In the genomic region with DNA sequence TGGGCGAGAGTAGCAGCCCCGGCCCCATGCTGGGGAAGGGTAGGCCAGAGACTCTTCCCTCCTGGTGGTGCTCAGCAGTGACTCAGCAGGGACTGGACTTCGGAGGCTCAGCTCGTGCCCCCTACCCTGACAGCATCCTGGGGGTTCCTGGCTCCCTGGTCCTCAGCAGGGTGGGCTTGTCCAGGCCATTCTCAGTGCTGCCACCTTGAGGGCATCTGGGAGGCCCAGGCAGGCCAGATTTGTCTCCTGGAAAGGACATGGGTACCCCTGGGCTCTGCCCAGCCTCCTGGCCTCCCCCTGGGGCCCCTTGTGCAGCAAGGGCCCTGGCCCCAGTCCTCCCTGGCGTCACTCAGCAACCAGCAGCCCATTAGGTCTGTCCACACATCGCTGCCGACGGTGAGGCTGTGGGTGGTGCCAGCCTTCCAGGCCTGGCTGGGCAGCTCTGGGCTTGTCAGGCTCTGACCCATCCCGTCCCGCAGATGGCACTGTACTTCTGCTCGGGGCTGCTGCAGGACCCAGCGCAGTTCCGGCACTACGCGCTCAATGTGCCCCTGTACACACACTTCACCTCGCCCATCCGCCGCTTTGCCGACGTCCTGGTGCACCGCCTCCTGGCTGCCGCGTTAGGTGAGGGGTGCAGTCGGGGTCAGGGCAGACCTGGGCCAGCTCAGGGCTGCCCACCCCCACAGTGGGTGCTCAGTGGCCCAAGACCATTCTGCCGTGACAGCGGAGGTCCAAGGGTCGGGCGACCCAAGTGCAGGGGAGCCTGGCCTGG, we compare ENCODE assay signal across 12 cellular contexts. TPM values are rescaled to one million over a fixed set of nuclear protein-coding genes. Genes with fewer than 3 reads are reported as not detected.
DNase-seq lines count a peak whose midpoint lies in the region; ATAC-seq and TF ChIP-seq lines count a peak whose summit lies in the region.
"Had no signal": no experiment of that assay in that cellular context is flagged by ENCODE, and none has a peak within 500 bp of the region (broad histone marks: within the 10 kb centered on the region; RNA-seq: fewer than 3 reads in every experiment).

No MANE protein-coding gene starts in this region.

- H3K36me3 ChIP-seq in RWPE2 (ENCODE audit: low read depth) (no peaks in the 10 kb centered on the region), heart left ventricle (peaks cover 0 to 13% (median 0%) of the 10 kb centered on the region in 9 donors), transverse colon (no peaks in the 10 kb centered on the region)
- H3K36me3 ChIP-seq: neutrophil had no signal

- no peaks in the 10 kb centered on the region for H3K4me1 Mint-ChIP-seq in activated naive CD4-positive, alpha-beta T cell treated with anti-CD3 and anti-CD28 coated beads, Interleukin-2, amount 10 ng/mL, durations not matched to agents 7 days and 5 days

- H3K27me3 ChIP-seq in RWPE2 (ENCODE audit: insufficient read depth, poor library complexity, severe bottlenecking) (no peaks in the 10 kb centered on the region), heart left ventricle (no peaks in the 10 kb centered on the region), transverse colon (no peaks in the 10 kb centered on the region)
- H3K27me3 ChIP-seq: neutrophil had no signal

- TF ChIP-seq POLR2A in heart left ventricle (IDR thresholded peaks at IDR 0.05): no peak
- no peak for TF ChIP-seq POLR2A in transverse colon (IDR thresholded peaks at IDR 0.05)

- H3K4me3 ChIP-seq in RWPE2 (ENCODE audit: severe bottlenecking) (no peak overlapping the region), heart left ventricle (no peak overlapping the region), transverse colon (no peak overlapping the region)

- TF ChIP-seq CTCF in RWPE2 (IDR thresholded peaks at IDR 0.05; ENCODE audit: poor library complexity, severe bottlenecking) (peak; percentile 61), heart left ventricle (IDR thresholded peaks at IDR 0.05) (peak in 5 of 12 donors; percentile 9 to 38 (median 18)), transverse colon (IDR thresholded peaks at IDR 0.05) (peak in 1 of 5 experiments; percentile 11)

- no peaks in the 10 kb centered on the region for H3K9me3 Mint-ChIP-seq in activated naive CD4-positive, alpha-beta T cell treated with anti-CD3 and anti-CD28 coated beads, Interleukin-2, amount 10 ng/mL, durations not matched to agents 7 days and 5 days

- CTCF ChIA-PET in activated naive CD4-positive, alpha-beta T cell treated with anti-CD3 and anti-CD28 coated beads, Interleukin-2, amount 10 ng/mL, durations not matched to agents 7 days and 5 days (lab: Charles Lee): interaction anchor here (1.1 to 5.3 kb wide), 3 partner anchors 31 to 105 kb away, joined by 4 to 41 read pairs (median 5); no protein-coding TSS in a partner anchor

- H3K27me3 Mint-ChIP-seq in activated naive CD4-positive, alpha-beta T cell treated with anti-CD3 and anti-CD28 coated beads, Interleukin-2, amount 10 ng/mL, durations not matched to agents 7 days and 5 days: no peaks in the 10 kb centered on the region

- intact Hi-C loops in heart left ventricle (cut with DNase I) (loop anchor here in 3 of 10 donors (5.0 to 10.0 kb wide), 3 partner anchors 101 to 189 kb away; partner anchors contain the start of gene PRSS56 (in 1 of the 3)), transverse colon (cut with DNase I; ENCODE audit: low total_unique reads) (no loop called here)

- no peaks in the 10 kb centered on the region for H3K36me3 Mint-ChIP-seq in activated naive CD4-positive, alpha-beta T cell treated with anti-CD3 and anti-CD28 coated beads, Interleukin-2, amount 10 ng/mL, durations not matched to agents 7 days and 5 days

- ATAC-seq in RWPE2 (ENCODE audit: low read depth) (peak; percentile 81), heart left ventricle (no peak), GM19395 (IDR thresholded peaks at IDR 0.05; ENCODE audit: unreplicated experiment) (no peak)

- in situ Hi-C loops in transverse colon (cut with MboI; ENCODE audit: low pct_ligation_motif_present in 1 of 4, low pct_unique_long_range_greater_than_20kb in 1 of 4, low sequenced_read_pairs in 3 of 4): no loop called here

- H3K9me3 ChIP-seq in RWPE2 (ENCODE audit: severe bottlenecking) (no peaks in the 10 kb centered on the region), heart left ventricle (no peaks in the 10 kb centered on the region), transverse colon (no peaks in the 10 kb centered on the region)
- H3K9me3 ChIP-seq: neutrophil had no signal

- no peak overlapping the region for H3K27ac Mint-ChIP-seq in activated naive CD4-positive, alpha-beta T cell treated with anti-CD3 and anti-CD28 coated beads, Interleukin-2, amount 10 ng/mL, durations not matched to agents 7 days and 5 days

- DNase-seq in activated naive CD4-positive, alpha-beta T cell treated with anti-CD3 and anti-CD28 coated beads, Interleukin-2, amount 10 ng/mL, durations not matched to agents 7 days and 5 days: peak; percentile 36
- no peak for DNase-seq in activated naive CD4-positive, alpha-beta T cell treated with Interleukin-2 at 50 U/mL for 16 hours
- DNase-seq in RWPE2 (ENCODE audit: low spot score) (peak; percentile 68), heart left ventricle (peak in 3 of 5 donors; percentile 16 to 58 (median 18)), transverse colon (peak; percentile 5), NCI-H1105 (lab: John Stamatoyannopoulos, UW) (no peak), HT-29 (ENCODE audit: low spot score) (no peak)
- DNase-seq: DMS79; NCI-H2029 treated with DMSO at 0.1 percent for 48 hours; stimulated activated naive CD4-positive, alpha-beta T cell had no signal

- no peak overlapping the region for H3K27ac ChIP-seq in RWPE2 (ENCODE audit: poor library complexity, severe bottlenecking)
- H3K27ac ChIP-seq in heart left ventricle: no peak overlapping the region
- no peak overlapping the region for H3K27ac ChIP-seq in transverse colon
- H3K27ac ChIP-seq: neutrophil had no signal

- no peaks in the 10 kb centered on the region for H3K4me1 ChIP-seq in RWPE2 (ENCODE audit: insufficient read depth, poor library complexity, severe bottlenecking)
- peaks cover 0 to 8% (median 0%) of the 10 kb centered on the region in 12 donors for H3K4me1 ChIP-seq in heart left ventricle
- no peaks in the 10 kb centered on the region for H3K4me1 ChIP-seq in transverse colon

- TF ChIP-seq EP300 in transverse colon (IDR thresholded peaks at IDR 0.05; ENCODE audit: low read depth): no peak

- WGBS in heart left ventricle, 4 donors: 94 to 97% (median 96%) methylated on average over 20 to 28 of the region's 28 CpGs
- 80 to 100% methylated on average over 1 to 7 of the region's 28 CpGs for WGBS in transverse colon (ENCODE audit: low coverage in 1 of 2), 2 donors

- no peak overlapping the region for H3K4me3 Mint-ChIP-seq in activated naive CD4-positive, alpha-beta T cell treated with anti-CD3 and anti-CD28 coated beads, Interleukin-2, amount 10 ng/mL, durations not matched to agents 7 days and 5 days

RNA-seq across cellular contexts. Expression of gene ALPP, which starts 45.0 kb away (rescaled TPM):
- total RNA-seq in heart left ventricle: not detected
- not detected for polyA plus RNA-seq in heart left ventricle
- not detected for total RNA-seq in transverse colon
- 0.29 and 1.1 TPM in 2 replicates for total RNA-seq in HT-29 (2014; rRNA removed; shearing (Covaris generic))

Comparison
In these comparisons a context has a peak if more than half of its experiments do, and no peak if none do; other contexts are left out.
1. DNase-seq: peak in activated naive CD4-positive, alpha-beta T cell treated with anti-CD3 and anti-CD28 coated beads, Interleukin-2, amount 10 ng/mL, durations not matched to agents 7 days and 5 days (single experiment), RWPE2 (single experiment), heart left ventricle (3 of 5) and transverse colon (single experiment); none in activated naive CD4-positive, alpha-beta T cell treated with Interleukin-2 at 50 U/mL for 16 hours (single experiment), NCI-H1105 (single experiment) and HT-29 (single experiment).